Comparison of ENCODE assay signal across 1 cellular context in the genomic region with DNA sequence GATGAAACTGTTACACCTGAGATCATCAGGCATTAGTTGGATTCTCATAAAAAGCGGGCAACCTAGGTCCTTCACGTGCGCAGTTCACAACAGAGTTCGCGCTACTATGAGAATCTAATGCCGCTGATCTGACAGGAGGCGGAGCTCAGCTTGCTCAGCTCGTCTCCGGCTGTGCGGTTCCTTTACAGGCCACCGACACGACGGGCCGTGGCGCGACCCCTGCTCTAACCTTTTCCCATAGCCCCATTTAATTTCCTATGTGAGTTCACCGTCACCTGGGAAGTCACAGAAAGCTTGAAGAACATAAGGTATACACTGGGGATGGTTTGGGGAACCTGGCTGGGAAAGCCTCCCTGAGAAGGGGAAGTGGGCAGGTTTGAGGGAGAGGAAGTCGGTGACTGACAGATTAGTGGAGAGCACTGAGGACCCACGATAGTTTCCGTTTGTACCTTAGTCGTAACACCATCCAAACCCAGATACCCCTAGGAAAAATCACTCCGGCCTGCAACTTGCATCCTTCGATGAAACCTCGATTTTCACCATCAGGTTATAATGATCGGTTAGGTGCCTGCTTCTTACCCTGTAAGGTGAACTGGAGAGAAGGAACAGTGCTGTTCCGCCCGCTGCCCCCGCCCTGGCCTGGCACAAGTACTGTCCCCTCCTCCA.
TF ChIP-seq lines count a peak whose summit lies in the region.

No MANE protein-coding gene starts in this region.

TF ChIP-seq in IMR-90, 13 proteins besides CTCF, POLR2A, EP300 and RAD21:
- no peak for TF ChIP-seq BHLHE40 (IDR thresholded peaks at IDR 0.05; ENCODE audit: low read depth, low read length)
- no peak for TF ChIP-seq ELK1 (IDR thresholded peaks at IDR 0.05; ENCODE audit: borderline replicate concordance, low read depth, low read length)
- TF ChIP-seq MAZ (IDR thresholded peaks at IDR 0.05; ENCODE audit: borderline replicate concordance, low read depth, low read length) = no peak
- TF ChIP-seq MAFK (IDR thresholded peaks at IDR 0.05; ENCODE audit: low read depth, low read length) = no peak
